ENCODE assay signal across 36 cellular contexts in genomic region chr11:87392665-87393064, GRCh38.
DNase-seq lines count a peak whose midpoint lies in the region; ATAC-seq, FAIRE-seq and TF ChIP-seq lines count a peak whose summit lies in the region.
"Had no signal": no experiment of that assay in that cellular context is flagged by ENCODE, and none has a peak within 500 bp of the region (broad histone marks: within the 10 kb centered on the region; RNA-seq: fewer than 3 reads in every experiment).

No MANE protein-coding gene starts in this region.

- H3K9me3 ChIP-seq in left ventricle myocardium inferior (replicated peaks) (peaks cover 38% of the 10 kb centered on the region), heart left ventricle (peaks cover 0 to 35% (median 1%) of the 10 kb centered on the region in 12 donors), HepG2 (ENCODE audit: low read length) (no peaks in the 10 kb centered on the region), right lobe of liver (no peaks in the 10 kb centered on the region), HEK293 (ENCODE audit: control insufficient read depth, insufficient read depth, low read depth, low read length) (no peaks in the 10 kb centered on the region), K562 (replicated peaks; ENCODE audit: control insufficient read depth, insufficient read depth, low read depth, low read length) (no peaks in the 10 kb centered on the region)
- no peaks in the 10 kb centered on the region for H3K9me3 ChIP-seq in CD4-positive, alpha-beta memory T cell (ENCODE audit: control insufficient read depth in 1 of 2, low read length in 2 of 2)
- H3K9me3 ChIP-seq: A549, BE2C, BLaER1 had no signal

- peaks cover 0 to 11% (median 5%) of the 10 kb centered on the region in 8 donors for H3K9me3 Mint-ChIP-seq in CD4-positive, alpha-beta memory T cell
- H3K9me3 Mint-ChIP-seq: CD8-positive, alpha-beta T cell had no signal

- H3K27ac Mint-ChIP-seq in CD4-positive, alpha-beta memory T cell = no peak overlapping the region
- H3K27ac Mint-ChIP-seq: B cell; CD14-positive monocyte; CD4-positive, alpha-beta T cell; CD4-positive, CD25-positive, alpha-beta regulatory T cell; CD8-positive, alpha-beta memory T cell; CD8-positive, alpha-beta T cell had no signal

- TF ChIP-seq EP300 in HepG2 (IDR thresholded peaks at IDR 0.05; ENCODE audit: low read depth in 2 of 2, low read length in 2 of 2) (no peak), HepG2 (CRISPR knock-in tag; IDR thresholded peaks at IDR 0.05; ENCODE audit: borderline replicate concordance) (no peak), K562 (IDR thresholded peaks at IDR 0.05; ENCODE audit: low read length) (no peak)

- no peaks in the 10 kb centered on the region for H3K9me1 ChIP-seq in K562 (ENCODE audit: control insufficient read depth, insufficient read depth, low read length)

- no peak for TF ChIP-seq RAD21 in HepG2 (CRISPR knock-in tag; IDR thresholded peaks at IDR 0.05)
- TF ChIP-seq RAD21 in K562 (CRISPR knock-in tag; conservative IDR thresholded peaks at IDR 0.05 in 1 of 2, IDR thresholded peaks at IDR 0.05 in 1 of 2) = no peak

- H3K4me2 ChIP-seq in HepG2 (ENCODE audit: low read depth, low read length) (no peak overlapping the region), K562 (ENCODE audit: insufficient read depth, low read length) (no peak overlapping the region)
- H3K4me2 ChIP-seq: A549; BLaER1; BLaER1 treated with 17β-estradiol and CSF1 and Interleukin-3, amounts not matched to agents 10 nM and 100 nM had no signal

- H3K4me1 ChIP-seq in left ventricle myocardium inferior = no peaks in the 10 kb centered on the region
- H3K4me1 ChIP-seq in heart left ventricle = peaks cover 0 to 3% (median 0%) of the 10 kb centered on the region in 12 donors
- no peaks in the 10 kb centered on the region for H3K4me1 ChIP-seq in HepG2 (ENCODE audit: insufficient read depth, low read length)
- H3K4me1 ChIP-seq in right lobe of liver = peaks cover 0 to 3% (median 0%) of the 10 kb centered on the region in 4 donors
- no peaks in the 10 kb centered on the region for H3K4me1 ChIP-seq in HEK293 (ENCODE audit: control insufficient read depth, insufficient read depth, low read length)
- no peaks in the 10 kb centered on the region for H3K4me1 ChIP-seq in K562 (replicated peaks in 1 of 2; ENCODE audit: control insufficient read depth in 2 of 2, insufficient read depth in 2 of 2, low read length in 2 of 2)
- H3K4me1 ChIP-seq in CD4-positive, alpha-beta memory T cell (ENCODE audit: insufficient read depth, low read length) = no peaks in the 10 kb centered on the region
- H3K4me1 ChIP-seq: A549, BE2C, BLaER1, Caco-2 had no signal

- H3K4me3 Mint-ChIP-seq in CD4-positive, alpha-beta memory T cell = no peak overlapping the region
- H3K4me3 Mint-ChIP-seq: B cell; CD14-positive monocyte; CD4-positive, alpha-beta T cell; CD4-positive, CD25-positive, alpha-beta regulatory T cell; CD8-positive, alpha-beta memory T cell; CD8-positive, alpha-beta T cell had no signal

- H3K79me2 ChIP-seq in HepG2 (ENCODE audit: insufficient read depth, low read length) (no peaks in the 10 kb centered on the region), K562 (ENCODE audit: control insufficient read depth, insufficient read depth, low read length) (no peaks in the 10 kb centered on the region)

- in situ Hi-C loops in HepG2 (cut with HindIII; ENCODE audit: extremely low pct_ligation_motif_present, low pct_unique_long_range_greater_than_20kb) = no loop called here
- in situ Hi-C loops in K562 (cut with MboI) = no loop called here

- H3K9ac ChIP-seq in HepG2 (ENCODE audit: insufficient read depth, low read depth, low read length) (no peak overlapping the region), K562 (ENCODE audit: insufficient read depth in 1 of 2, low read depth in 2 of 2, low read length in 2 of 2) (no peak overlapping the region)
- H3K9ac ChIP-seq: BLaER1; BLaER1 treated with 17β-estradiol and CSF1 and Interleukin-3, amounts not matched to agents 10 nM and 100 nM had no signal

- intact Hi-C loops in left ventricle myocardium inferior (cut with micrococcal nuclease) = no loop called here
- intact Hi-C loops in heart left ventricle (cut with DNase I) = no loop called here
- intact Hi-C loops in HepG2 (cut with micrococcal nuclease; ENCODE audit: unreplicated experiment) = no loop called here
- intact Hi-C loops in right lobe of liver (cut with DNase I) = no loop called here
- intact Hi-C loops in K562 (cut with micrococcal nuclease) = no loop called here
- intact Hi-C loops in CD4-positive, alpha-beta memory T cell (cut with micrococcal nuclease) = no loop called here

- H3K27me3 Mint-ChIP-seq in CD4-positive, alpha-beta memory T cell = peaks cover under 1 to 1% of the 10 kb centered on the region in 2 donors
- H3K27me3 Mint-ChIP-seq: B cell; CD4-positive, alpha-beta T cell had no signal

- H3K36me3 ChIP-seq in left ventricle myocardium inferior (no peaks in the 10 kb centered on the region), heart left ventricle (no peaks in the 10 kb centered on the region), HepG2 (replicated peaks in 1 of 2; ENCODE audit: control insufficient read depth in 1 of 2, insufficient read depth in 2 of 2, low read length in 2 of 2) (no peaks in the 10 kb centered on the region), right lobe of liver (no peaks in the 10 kb centered on the region), HEK293 (ENCODE audit: control insufficient read depth in 2 of 2, insufficient read depth in 1 of 2, low read length in 2 of 2) (no peaks in the 10 kb centered on the region), K562 (ENCODE audit: control insufficient read depth, insufficient read depth, low read length) (no peaks in the 10 kb centered on the region)
- H3K36me3 ChIP-seq in CD4-positive, alpha-beta memory T cell (ENCODE audit: insufficient read depth, low read length) = no peaks in the 10 kb centered on the region
- H3K36me3 ChIP-seq: BE2C; BLaER1; BLaER1 treated with 17β-estradiol and CSF1 and Interleukin-3, amounts not matched to agents 10 nM and 100 nM had no signal

- CTCF ChIA-PET in HepG2 (lab: Yijun Ruan, JAX; ENCODE audit: low intra/inter-chr PET ratio, low total read pairs) = no interaction called here
- CTCF ChIA-PET in HEK293 (lab: Yijun Ruan, JAX) = no interaction called here
- CTCF ChIA-PET in K562 (lab: Yijun Ruan, JAX; ENCODE audit: low intra/inter-chr PET ratio) = no interaction called here
- CTCF ChIA-PET in CD4-positive, alpha-beta memory T cell (lab: Charles Lee; ENCODE audit: partially characterized antibody) = no interaction called here

- H3K27ac ChIP-seq in left ventricle myocardium inferior (replicated peaks) (peak overlapping the region; percentile 55), heart left ventricle (peak overlapping the region in 1 of 12 donors; percentile 68), HepG2 (ENCODE audit: extremely low read length, insufficient read depth, low read length) (no peak overlapping the region), right lobe of liver (no peak overlapping the region), HEK293 (ENCODE audit: extremely low read depth, low read depth, low read length) (no peak overlapping the region), K562 (ENCODE audit: extremely low read depth, low read depth, low read length) (no peak overlapping the region)
- no peak overlapping the region for H3K27ac ChIP-seq in CD4-positive, alpha-beta memory T cell (ENCODE audit: low read depth, low read length)
- H3K27ac ChIP-seq: 22Rv1; A549; BLaER1; BLaER1 treated with 17β-estradiol and CSF1 and Interleukin-3, amounts not matched to agents 10 nM and 100 nM; C4-2B had no signal

- TF ChIP-seq CTCF in left ventricle myocardium inferior (IDR thresholded peaks at IDR 0.05; ENCODE audit: borderline replicate concordance) = no peak
- no peak for TF ChIP-seq CTCF in heart left ventricle (IDR thresholded peaks at IDR 0.05)
- no peak for TF ChIP-seq CTCF in HepG2 (CRISPR knock-in tag; IDR thresholded peaks at IDR 0.05)
- TF ChIP-seq CTCF in right lobe of liver (IDR thresholded peaks at IDR 0.05) = no peak
- TF ChIP-seq CTCF in HEK293 (tag by site-specific recombination; IDR thresholded peaks at IDR 0.05) = no peak
- no peak for TF ChIP-seq CTCF in K562 (IDR thresholded peaks at IDR 0.05 in 2 of 3, conservative IDR thresholded peaks at IDR 0.05 in 1 of 3; ENCODE audit: insufficient read depth in 2 of 3, low read depth in 1 of 3, low read length in 3 of 3)

- H2AFZ ChIP-seq in HepG2 (ENCODE audit: low read length) = no peak overlapping the region
- no peak overlapping the region for H2AFZ ChIP-seq in K562 (ENCODE audit: low read depth, low read length)

- no peak overlapping the region for H3K4me3 ChIP-seq in left ventricle myocardium inferior
- H3K4me3 ChIP-seq in heart left ventricle = no peak overlapping the region
- no peak overlapping the region for H3K4me3 ChIP-seq in HepG2 (replicated peaks in 1 of 3; ENCODE audit: insufficient read depth in 1 of 3, low read depth in 2 of 3, low read length in 3 of 3)
- no peak overlapping the region for H3K4me3 ChIP-seq in right lobe of liver
- H3K4me3 ChIP-seq in HEK293 (ENCODE audit: low read depth, low read length) = no peak overlapping the region
- H3K4me3 ChIP-seq in K562 = no peak overlapping the region
- no peak overlapping the region for H3K4me3 ChIP-seq in CD4-positive, alpha-beta memory T cell (ENCODE audit: low read length in 2 of 2)
- H3K4me3 ChIP-seq: A549; BLaER1; BLaER1 treated with 17β-estradiol and CSF1 and Interleukin-3, amounts not matched to agents 10 nM and 100 nM had no signal

- H3K4me1 Mint-ChIP-seq in CD4-positive, alpha-beta memory T cell = no peaks in the 10 kb centered on the region
- H3K4me1 Mint-ChIP-seq: B cell; CD4-positive, CD25-positive, alpha-beta regulatory T cell; CD8-positive, alpha-beta memory T cell had no signal

- TF ChIP-seq POLR2A in heart left ventricle (IDR thresholded peaks at IDR 0.05) (no peak), HepG2 (IDR thresholded peaks at IDR 0.05; ENCODE audit: insufficient read depth in 1 of 2, low read depth in 2 of 2, low read length in 2 of 2) (no peak), right lobe of liver (IDR thresholded peaks at IDR 0.05) (no peak), K562 (conservative IDR thresholded peaks at IDR 0.05) (no peak)

- H4K20me1 ChIP-seq in HepG2 (ENCODE audit: insufficient read depth, low read length) (no peaks in the 10 kb centered on the region), K562 (replicated peaks; ENCODE audit: control insufficient read depth, insufficient read depth, low read length) (no peaks in the 10 kb centered on the region)
- H4K20me1 ChIP-seq: BLaER1; BLaER1 treated with 17β-estradiol and CSF1 and Interleukin-3, amounts not matched to agents 10 nM and 100 nM had no signal

- no peaks in the 10 kb centered on the region for H3K36me3 Mint-ChIP-seq in CD4-positive, alpha-beta memory T cell
- H3K36me3 Mint-ChIP-seq: CD14-positive monocyte; CD4-positive, CD25-positive, alpha-beta regulatory T cell; CD8-positive, alpha-beta T cell had no signal

- ATAC-seq in heart left ventricle (no peak), HepG2 (no peak), right lobe of liver (no peak), K562 (no peak), left lobe of liver (no peak)
- ATAC-seq: A549; CD8-positive, alpha-beta T cell had no signal

- no TSS peak for BruUV-seq in HepG2 (replicated peaks; lab: Mats Ljungman, UMichigan)
- no TSS peak for BruUV-seq in K562 (replicated peaks; lab: Mats Ljungman, UMichigan)

- no peak for DNase-seq in left ventricle myocardium inferior
- DNase-seq in heart left ventricle = no peak
- DNase-seq in HepG2 (ENCODE audit: low spot score) = no peak
- no peak for DNase-seq in right lobe of liver
- DNase-seq in K562 (ENCODE audit: extremely low read depth in 1 of 4, low spot score in 3 of 4) = no peak
- no peak for DNase-seq in left lobe of liver (ENCODE audit: low spot score)
- DNase-seq in CD4-positive, alpha-beta memory T cell = no peak
- DNase-seq: 8988T; ACHN; AML-193; BE2C; C1 segment of cervical spinal cord; Caco-2; Calu3; CD4-positive, alpha-beta T cell; CD4-positive, CD25-positive, alpha-beta regulatory T cell; CD8-positive, alpha-beta memory T cell; CD8-positive, alpha-beta T cell; COR-L47; DMS 273 treated with DMSO at 0.1 percent for 48 hours; DMS153; DMS53; DMS79; DMS79 treated with DMSO at 0.1 percent for 48 hours; DND-41; EL had no signal

- POLR2A ChIA-PET in HepG2 (lab: Yijun Ruan, JAX) (no interaction called here), HEK293 (lab: Yijun Ruan, JAX) (no interaction called here), K562 (lab: Yijun Ruan, JAX) (no interaction called here)
- POLR2A ChIA-PET in CD4-positive, alpha-beta memory T cell (lab: Charles Lee; ENCODE audit: partially characterized antibody) = no interaction called here

- no peaks in the 10 kb centered on the region for H3K27me3 ChIP-seq in left ventricle myocardium inferior (ENCODE audit: low read depth)
- H3K27me3 ChIP-seq in heart left ventricle = no peaks in the 10 kb centered on the region
- no peaks in the 10 kb centered on the region for H3K27me3 ChIP-seq in HepG2 (ENCODE audit: control insufficient read depth in 1 of 2, insufficient read depth in 2 of 2, low read length in 2 of 2)
- H3K27me3 ChIP-seq in right lobe of liver = no peaks in the 10 kb centered on the region
- H3K27me3 ChIP-seq in K562 (ENCODE audit: control insufficient read depth in 2 of 2, insufficient read depth in 2 of 2, low read length in 2 of 2) = no peaks in the 10 kb centered on the region
- H3K27me3 ChIP-seq in CD4-positive, alpha-beta memory T cell (ENCODE audit: insufficient read depth, low read length) = no peaks in the 10 kb centered on the region
- H3K27me3 ChIP-seq: BE2C; BLaER1; BLaER1 treated with 17β-estradiol and CSF1 and Interleukin-3, amounts not matched to agents 10 nM and 100 nM had no signal

- FAIRE-seq in HepG2 (lab: Jason Lieb, UNC) (no peak), K562 (lab: Jason Lieb, UNC) (no peak)
- FAIRE-seq: A204.1, A549, D721Med had no signal
